8 cellular contexts compared by ENCODE assay signal in genomic region chr1:167553136-167554027, GRCh38. TPM values are rescaled to one million over a fixed set of nuclear protein-coding genes. Genes with fewer than 3 reads are reported as not detected.
DNase-seq lines count a peak whose midpoint lies in the region; ATAC-seq, FAIRE-seq and TF ChIP-seq lines count a peak whose summit lies in the region.

TSS of gene CREG1 (minus strand) at chr1:167553762.

- H3K4me1 ChIP-seq in adrenal gland (replicated peaks in 1 of 2) (peaks cover 25 to 32% of the 10 kb centered on the region in 2 donors), heart left ventricle (peaks cover 0 to 53% (median 18%) of the 10 kb centered on the region in 12 donors), upper lobe of left lung (peaks cover 23 to 61% (median 50%) of the 10 kb centered on the region in 4 donors)

- TF ChIP-seq POLR2A in GM12892 (IDR thresholded peaks at IDR 0.05; ENCODE audit: low read depth, low read length) = peak; percentile 84; the same call in 1 of the 2 replicates
- TF ChIP-seq POLR2A in adrenal gland (IDR thresholded peaks at IDR 0.05) = peak; percentile 94 to 98
- peak; percentile 53 to 98 for TF ChIP-seq POLR2A in heart left ventricle (IDR thresholded peaks at IDR 0.05)
- peak in 3 of 4 donors; percentile 96 to 99 (median 98) for TF ChIP-seq POLR2A in upper lobe of left lung (IDR thresholded peaks at IDR 0.05)

- TF ChIP-seq CTCF in adrenal gland (IDR thresholded peaks at IDR 0.05) (peak in 1 of 6 experiments; percentile 26), heart left ventricle (IDR thresholded peaks at IDR 0.05) (peak in 2 of 12 donors; percentile 11 to 15), upper lobe of left lung (IDR thresholded peaks at IDR 0.05) (peak in 4 of 6 experiments; percentile 28 to 39 (median 32))

- 0 to 6% (median 1%) methylated on average over 6 to 90 of the region's 90 CpGs for WGBS in adrenal gland, 4 donors
- WGBS in heart left ventricle, 4 donors = 1 to 7% (median 2%) methylated on average over 24 to 90 of the region's 90 CpGs
- WGBS in upper lobe of left lung, 2 donors = 2 to 3% methylated on average over 8 to 19 of the region's 90 CpGs

- intact Hi-C loops in adrenal gland (cut with DNase I) (no loop called here), heart left ventricle (cut with DNase I) (loop anchor here in 1 of 10 donors (5.0 kb wide), 1 partner anchor 134 kb away; no protein-coding TSS in a partner anchor), posterior cingulate gyrus (cut with DNase I) (loop anchor here (10.0 kb wide), 1 partner anchor 131 kb away; no protein-coding TSS in a partner anchor)

- no peaks in the 10 kb centered on the region for H3K36me3 ChIP-seq in adrenal gland (replicated peaks in 1 of 2)
- H3K36me3 ChIP-seq in heart left ventricle = no peaks in the 10 kb centered on the region
- no peaks in the 10 kb centered on the region for H3K36me3 ChIP-seq in upper lobe of left lung

- H3K9me3 ChIP-seq in adrenal gland (replicated peaks in 1 of 3) = no peaks in the 10 kb centered on the region
- H3K9me3 ChIP-seq in heart left ventricle = no peaks in the 10 kb centered on the region
- H3K9me3 ChIP-seq in upper lobe of left lung = no peaks in the 10 kb centered on the region

- H3K27me3 ChIP-seq in adrenal gland = no peaks in the 10 kb centered on the region
- H3K27me3 ChIP-seq in heart left ventricle = no peaks in the 10 kb centered on the region
- no peaks in the 10 kb centered on the region for H3K27me3 ChIP-seq in upper lobe of left lung

- peak within 1 kb of the TSS; percentile 47 to 97 (median 91) for H3K27ac ChIP-seq in adrenal gland
- H3K27ac ChIP-seq in heart left ventricle = peak within 1 kb of the TSS in 11 of 12 donors; percentile 69 to 90 (median 82)
- peak within 1 kb of the TSS; percentile 88 to 97 (median 89) for H3K27ac ChIP-seq in upper lobe of left lung

- FAIRE-seq in GM12892 (lab: Jason Lieb, UNC) = peak; percentile 97

- H3K4me3 ChIP-seq in adrenal gland = peak within 1 kb of the TSS; percentile 22 to 91 (median 78)
- peak within 1 kb of the TSS; percentile 60 to 99 (median 84) for H3K4me3 ChIP-seq in heart left ventricle
- H3K4me3 ChIP-seq in upper lobe of left lung = peak within 1 kb of the TSS; percentile 73 to 93 (median 79)

- peak; percentile 94 for DNase-seq in GM12892 (ENCODE audit: insufficient read length)
- DNase-seq in NCI-H146 (lab: John Stamatoyannopoulos, UW) = peak; percentile 92
- peak; percentile 81 to 89 (median 86) for DNase-seq in T-helper 1 cell
- DNase-seq in adrenal gland = peak; percentile 96 to 98 (median 97)
- peak; percentile 95 to 98 (median 96) for DNase-seq in heart left ventricle
- peak; percentile 85 to 99 (median 92) for DNase-seq in posterior cingulate gyrus
- peak; percentile 97 to 99 for DNase-seq in upper lobe of left lung

- peak; percentile 98 for ATAC-seq in HG02852 (IDR thresholded peaks at IDR 0.05; ENCODE audit: unreplicated experiment)
- peak; percentile 99 to 100 (median 100) for ATAC-seq in heart left ventricle
- peak; percentile 99 for ATAC-seq in upper lobe of left lung (ENCODE audit: low FRiP score in 2 of 2)

- peak in 1 of 4 donors; percentile 1 for TF ChIP-seq EP300 in upper lobe of left lung (IDR thresholded peaks at IDR 0.05)

RNA-seq across cellular contexts. Expression of gene CREG1, which starts in this region (rescaled TPM):
- 15.2 TPM for polyA plus RNA-seq in GM12892 (2012; ENCODE audit: missing spikeins)
- total RNA-seq in adrenal gland (100 to 1,000 TPM; 170 to 605 (median 328) TPM), heart left ventricle (100 to 1,000 TPM in 3 of 9 donors, 10 to 100 TPM in 6; 64.1 to 176 (median 91.1) TPM), upper lobe of left lung (100 to 1,000 TPM; 114 to 235 (median 141) TPM)
- polyA plus RNA-seq in adrenal gland (100 to 1,000 TPM in 1 of 3 donors, 10 to 100 TPM in 2; 69.8 to 267 (median 86.9) TPM), heart left ventricle (10 to 100 TPM; 31.3 to 39.1 TPM)

Comparison
In these comparisons a context has a peak if more than half of its experiments do, and no peak if none do; other contexts are left out.
1. Peak in every context shown above with its lines: DNase-seq, ATAC-seq, H3K4me3 ChIP-seq and H3K27ac ChIP-seq.